15 cellular contexts compared by ENCODE assay signal in the genomic region with DNA sequence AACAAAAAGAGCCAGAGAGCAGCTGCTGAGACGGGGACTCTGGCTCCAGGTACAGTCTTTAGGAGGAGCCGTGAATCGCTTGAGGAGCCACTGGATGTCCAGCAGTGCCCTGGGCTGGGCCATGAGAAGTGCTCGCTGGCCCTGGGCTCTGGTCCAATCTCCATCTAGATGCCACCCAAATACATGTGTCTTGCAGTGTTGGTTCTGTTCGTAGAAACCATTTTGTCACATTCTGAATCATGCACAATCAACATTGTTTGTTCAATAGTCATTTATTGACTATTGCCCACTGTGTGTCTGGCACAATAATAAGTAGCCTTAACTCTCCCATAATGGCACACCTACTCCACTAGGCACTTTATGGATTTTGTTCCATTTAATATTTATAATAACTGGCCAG.
"Had no signal": no experiment of that assay in that cellular context is flagged by ENCODE, and none has a peak within 500 bp of the region (broad histone marks: within the 10 kb centered on the region; RNA-seq: fewer than 3 reads in every experiment).

No MANE protein-coding gene starts in this region.

- ATAC-seq: activated CD4-positive, CD25-positive, alpha-beta regulatory T cell treated with anti-CD3 and anti-CD28 coated beads, Interleukin-2, amount 50 U/mL, for 24 hours; activated naive CD4-positive, alpha-beta T cell treated with anti-CD3 and anti-CD28 coated beads, Interleukin-2, amount 50 U/mL, for 72 hours; activated T-cell treated with anti-CD3 and anti-CD28 coated beads, Interleukin-2, amount 50 U/mL, for 4 hours; stimulated activated effector memory CD8-positive, alpha-beta T cell treated with anti-CD3 and anti-CD28 coated beads, Interleukin-12 subunit alpha, Interleukin-12 subunit beta, amount 100 ng/mL, for 72 hours had no signal

- H3K4me3 Mint-ChIP-seq: activated T-cell treated with anti-CD3 and anti-CD28 coated beads, Interleukin-2, amount 50 U/mL, for 4 hours; central memory CD8-positive, alpha-beta T cell; mesothelial cell of epicardium; stimulated activated effector memory CD8-positive, alpha-beta T cell treated with anti-CD3 and anti-CD28 coated beads, Interleukin-12 subunit alpha, Interleukin-12 subunit beta, amount 100 ng/mL, for 72 hours had no signal

- H3K27ac Mint-ChIP-seq: mesothelial cell of epicardium had no signal

- H3K27me3 ChIP-seq: brain microvascular endothelial cell had no signal

- H3K9me3 Mint-ChIP-seq: activated naive CD4-positive, alpha-beta T cell treated with anti-CD3 and anti-CD28 coated beads, Interleukin-2, amount 50 U/mL, for 72 hours; activated T-cell treated with anti-CD3 and anti-CD28 coated beads, Interleukin-2, amount 50 U/mL, for 4 hours; central memory CD8-positive, alpha-beta T cell; mesothelial cell of epicardium; stimulated activated effector memory CD8-positive, alpha-beta T cell treated with anti-CD3 and anti-CD28 coated beads, Interleukin-12 subunit alpha, Interleukin-12 subunit beta, amount 100 ng/mL, for 72 hours had no signal

- DNase-seq: activated CD4-positive, alpha-beta T cell treated with anti-CD3 and anti-CD28 coated beads, Interleukin-2, amount 50 U/mL, for 1 hour; activated effector memory CD4-positive, alpha-beta T cell treated with Interleukin-2 at 50 U/mL for 16 hours; activated T-cell treated with anti-CD3 and anti-CD28 coated beads, Interleukin-2, amount 50 U/mL, for 4 hours; amygdala; brain microvascular endothelial cell; cortex of kidney; effector CD8-positive, alpha-beta T cell; foreskin melanocyte; retina had no signal

- H3K27ac ChIP-seq: brain microvascular endothelial cell had no signal

- H3K27me3 Mint-ChIP-seq: central memory CD8-positive, alpha-beta T cell had no signal

- H3K4me3 ChIP-seq: lung had no signal
